Comparison of ENCODE assay signal across 8 cellular contexts in the genomic region with DNA sequence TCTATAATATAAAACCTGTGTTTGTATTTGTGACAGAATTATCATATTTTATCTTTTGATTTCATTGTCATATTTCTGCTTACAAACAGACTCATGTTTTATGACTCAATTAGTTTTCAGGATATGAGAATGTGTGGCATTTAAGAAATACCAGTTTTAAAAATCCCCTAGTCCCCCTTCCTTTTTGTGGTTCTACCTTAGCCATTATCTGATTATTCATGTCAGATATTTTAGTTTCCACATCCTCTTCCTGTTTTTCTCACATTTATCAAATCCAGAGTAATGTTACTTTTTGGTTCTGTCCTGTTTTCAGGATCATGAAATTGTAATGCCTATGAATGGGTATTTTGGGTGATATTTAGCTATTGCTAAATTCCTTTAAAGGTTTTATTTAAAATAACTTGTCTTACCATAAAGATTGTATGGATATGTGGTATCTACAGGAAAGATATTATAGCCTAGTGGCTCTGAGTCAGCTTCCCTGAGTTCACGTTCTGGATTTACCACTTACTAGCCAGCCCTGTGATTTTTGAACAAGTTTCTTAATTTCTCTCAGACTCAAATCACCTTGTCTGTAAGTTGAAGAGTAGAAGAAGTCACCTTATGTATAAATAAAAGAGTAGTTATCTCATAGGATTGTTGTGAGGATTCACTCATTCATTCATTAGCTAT.
DNase-seq lines count a peak whose midpoint lies in the region; ATAC-seq and TF ChIP-seq lines count a peak whose summit lies in the region.
"Not testable (repeated sequence)": the region's sequence is repeated elsewhere in the genome, so short reads cannot be mapped to it uniquely, and the experiment has no call there.

No MANE protein-coding gene starts in this region.

- peak overlapping the region in 7 of 11 experiments; percentile 21 to 60 (median 43); a peak in 8 of 22 replicates for H3K4me2 ChIP-seq in BLaER1 treated with 17β-estradiol and CSF1 and Interleukin-3, amounts not matched to agents 10 nM and 100 nM
- H3K4me2 ChIP-seq in IMR-90 (ENCODE audit: low read depth, low read length) = not testable (repeated sequence)

- not testable (repeated sequence) for H3K18ac ChIP-seq in IMR-90 (ENCODE audit: low read depth, low read length)

- H3K4me3 Mint-ChIP-seq in activated T-cell treated with anti-CD3 and anti-CD28 coated beads, Interleukin-2, amount 50 U/mL, for 24 hours = peak overlapping the region; percentile 52
- not testable (repeated sequence) for H3K4me3 Mint-ChIP-seq in central memory CD8-positive, alpha-beta T cell
- H3K4me3 Mint-ChIP-seq in natural killer cell treated with Interleukin-12 subunit alpha and Interleukin-12 subunit beta and Interleukin-15 and Interleukin-18, amount 100 ng/mL, for 72 hours = peak overlapping the region; percentile 71

- not testable (repeated sequence) for H3K27me3 ChIP-seq in BLaER1 treated with 17β-estradiol and CSF1 and Interleukin-3, amounts not matched to agents 10 nM and 100 nM; IMR-90 (ENCODE audit: control insufficient read depth, insufficient read depth, low read length)

- H3K9me1 ChIP-seq in IMR-90 (ENCODE audit: insufficient read depth, low read length) = not testable (repeated sequence)

- H3K27ac Mint-ChIP-seq in activated T-cell treated with anti-CD3 and anti-CD28 coated beads, Interleukin-2, amount 50 U/mL, for 24 hours = peak overlapping the region; percentile 93
- H3K27ac Mint-ChIP-seq in central memory CD8-positive, alpha-beta T cell (ENCODE audit: low read depth) = peak overlapping the region; percentile 68
- peak overlapping the region; percentile 70 to 86 for H3K27ac Mint-ChIP-seq in natural killer cell treated with Interleukin-12 subunit alpha and Interleukin-12 subunit beta and Interleukin-15 and Interleukin-18, amount 100 ng/mL, for 72 hours

- not testable (repeated sequence) for H3K56ac ChIP-seq in IMR-90 (ENCODE audit: extremely low read depth, insufficient read depth, low read length)

- H3K4me1 ChIP-seq in BLaER1 treated with 17β-estradiol and CSF1 and Interleukin-3, amounts not matched to agents 10 nM and 100 nM = peaks cover 0 to 12% (median 7%) of the 10 kb centered on the region in 10 experiments; a peak in 11 of 20 replicates
- not testable (repeated sequence) for H3K4me1 ChIP-seq in IMR-90 (ENCODE audit: control insufficient read depth, insufficient read depth, low read length)

- POLR2A ChIA-PET in IMR-90 (lab: Charles Lee; ENCODE audit: unreplicated experiment) = not testable (repeated sequence)

- TSS peak; percentile 22 for BruUV-seq in IMR-90 (replicated peaks; lab: Mats Ljungman, UMichigan)

- not testable (repeated sequence) for H4K5ac ChIP-seq in IMR-90 (ENCODE audit: low read depth, low read length)

- H4K91ac ChIP-seq in IMR-90 (ENCODE audit: insufficient read depth, low read depth, low read length) = not testable (repeated sequence)

- H3K9ac ChIP-seq in BLaER1 treated with 17β-estradiol and CSF1 and Interleukin-3, amounts not matched to agents 10 nM and 100 nM = peak overlapping the region in 3 of 11 experiments; percentile 47 to 55 (median 49); a peak in 6 of 22 replicates
- not testable (repeated sequence) for H3K9ac ChIP-seq in IMR-90 (ENCODE audit: low read depth, low read length)

- not testable (repeated sequence) for H2BK20ac ChIP-seq in IMR-90 (ENCODE audit: low read depth, low read length)

- in situ Hi-C loops in IMR-90 (cut with MboI; ENCODE audit: low sequenced_read_pairs) = not testable (repeated sequence)

- peak overlapping the region in 8 of 11 experiments; percentile 36 to 81 (median 64); a peak in 16 of 22 replicates for H3K27ac ChIP-seq in BLaER1 treated with 17β-estradiol and CSF1 and Interleukin-3, amounts not matched to agents 10 nM and 100 nM
- H3K27ac ChIP-seq in IMR-90 (ENCODE audit: insufficient read depth, low read length) = not testable (repeated sequence)

- not testable (repeated sequence) for H3K14ac ChIP-seq in IMR-90 (replicated peaks; ENCODE audit: low read depth, low read length)

- not testable (repeated sequence) for H3K4me3 ChIP-seq in BLaER1 treated with 17β-estradiol and CSF1 and Interleukin-3, amounts not matched to agents 10 nM and 100 nM; IMR-90 (ENCODE audit: insufficient read depth, low read depth, low read length)

- not testable (repeated sequence) for H3K4ac ChIP-seq in IMR-90 (ENCODE audit: low read depth, low read length)

- H2AK9ac ChIP-seq in IMR-90 (replicated peaks; ENCODE audit: low read depth, low read length, poor library complexity) = not testable (repeated sequence)

- H3K79me1 ChIP-seq in IMR-90 (ENCODE audit: low read depth in 1 of 2, low read length in 2 of 2) = not testable (repeated sequence)

- ATAC-seq in GM18520 (IDR thresholded peaks at IDR 0.05; ENCODE audit: unreplicated experiment) (peak; percentile 57), HG02678 (IDR thresholded peaks at IDR 0.05; ENCODE audit: unreplicated experiment) (peak; percentile 60), IMR-90 (ENCODE audit: low read depth) (peak; percentile 16; the same call in 1 of the 2 replicates)
- ATAC-seq in central memory CD8-positive, alpha-beta T cell (replicated peaks; ENCODE audit: extremely low read depth, poor library complexity, severe bottlenecking) = peak; percentile 60
- ATAC-seq in natural killer cell treated with Interleukin-12 subunit alpha and Interleukin-12 subunit beta and Interleukin-15 and Interleukin-18, amount 100 ng/mL, for 72 hours = peak; percentile 72 to 85

- intact Hi-C loops in IMR-90 (cut with micrococcal nuclease) = not testable (repeated sequence)

- H2BK5ac ChIP-seq in IMR-90 (ENCODE audit: low read depth, low read length, poor library complexity, severe bottlenecking) = peak overlapping the region; percentile 86

- peaks cover 39% of the 10 kb centered on the region for H3K36me3 Mint-ChIP-seq in activated T-cell treated with anti-CD3 and anti-CD28 coated beads, Interleukin-2, amount 50 U/mL, for 24 hours (ENCODE audit: low read depth)
- H3K36me3 Mint-ChIP-seq in central memory CD8-positive, alpha-beta T cell (ENCODE audit: insufficient read depth) = peaks cover 27% of the 10 kb centered on the region
- H3K36me3 Mint-ChIP-seq in natural killer cell treated with Interleukin-12 subunit alpha and Interleukin-12 subunit beta and Interleukin-15 and Interleukin-18, amount 100 ng/mL, for 72 hours = peaks cover 17% of the 10 kb centered on the region

- not testable (repeated sequence) for H4K20me1 ChIP-seq in BLaER1 treated with 17β-estradiol and CSF1 and Interleukin-3, amounts not matched to agents 10 nM and 100 nM; IMR-90 (ENCODE audit: insufficient read depth, low read length)

- CTCF ChIA-PET in IMR-90 (lab: Yijun Ruan, JAX) = not testable (repeated sequence)

- not testable (repeated sequence) for H2AK5ac ChIP-seq in IMR-90 (ENCODE audit: low read depth, low read length)

- H3K36me3 ChIP-seq in BLaER1 treated with 17β-estradiol and CSF1 and Interleukin-3, amounts not matched to agents 10 nM and 100 nM = peaks cover 28 to 34% (median 31%) of the 10 kb centered on the region in 11 experiments
- H3K36me3 ChIP-seq in IMR-90 (ENCODE audit: control insufficient read depth, insufficient read depth, low read length) = peaks cover 16% of the 10 kb centered on the region

- DNase-seq in IMR-90; activated T-cell treated with anti-CD3 and anti-CD28 coated beads, Interleukin-2, amount 50 U/mL, for 24 hours; central memory CD8-positive, alpha-beta T cell (ENCODE audit: low spot score in 2 of 2); natural killer cell treated with Interleukin-12 subunit alpha and Interleukin-12 subunit beta and Interleukin-15 and Interleukin-18, amount 100 ng/mL, for 72 hours (ENCODE audit: low spot score): not testable (repeated sequence)
- DNase-seq in RPMI7951 (ENCODE audit: low read depth) = peak; percentile 2

- not testable (repeated sequence) for H2AFZ ChIP-seq in IMR-90 (replicated peaks; ENCODE audit: low read length, poor library complexity)

- H2BK15ac ChIP-seq in IMR-90 (ENCODE audit: low read depth, low read length) = not testable (repeated sequence)

- dilution Hi-C loops in IMR-90 (cut with HindIII; ENCODE audit: low sequenced_read_pairs, unreplicated experiment) = not testable (repeated sequence)

- not testable (repeated sequence) for H3K23ac ChIP-seq in IMR-90 (ENCODE audit: low read depth, low read length)

- TF ChIP-seq CTCF in IMR-90 (conservative IDR thresholded peaks at IDR 0.05; ENCODE audit: low read depth, low read length) = not testable (repeated sequence)

- H3K4me1 Mint-ChIP-seq in activated T-cell treated with anti-CD3 and anti-CD28 coated beads, Interleukin-2, amount 50 U/mL, for 24 hours (ENCODE audit: low read depth) = peaks cover 17% of the 10 kb centered on the region
- H3K4me1 Mint-ChIP-seq in central memory CD8-positive, alpha-beta T cell = peaks cover 10% of the 10 kb centered on the region
- H3K4me1 Mint-ChIP-seq in natural killer cell treated with Interleukin-12 subunit alpha and Interleukin-12 subunit beta and Interleukin-15 and Interleukin-18, amount 100 ng/mL, for 72 hours (ENCODE audit: low read depth in 2 of 2) = peaks cover 7 to 10% of the 10 kb centered on the region in 2 donors

- not testable (repeated sequence) for TF ChIP-seq RAD21 in IMR-90 (IDR thresholded peaks at IDR 0.05; ENCODE audit: low read length)

- not testable (repeated sequence) for H3K27me3 Mint-ChIP-seq in activated T-cell treated with anti-CD3 and anti-CD28 coated beads, Interleukin-2, amount 50 U/mL, for 24 hours; central memory CD8-positive, alpha-beta T cell; natural killer cell treated with Interleukin-12 subunit alpha and Interleukin-12 subunit beta and Interleukin-15 and Interleukin-18, amount 100 ng/mL, for 72 hours

- WGBS in IMR-90 (ENCODE audit: extremely low coverage in 2 of 2, insufficient read length in 1 of 2), 2 experiments = no CpG with 5 or more reads among the region's 1 CpG

- H3K9me3 Mint-ChIP-seq in activated T-cell treated with anti-CD3 and anti-CD28 coated beads, Interleukin-2, amount 50 U/mL, for 24 hours; central memory CD8-positive, alpha-beta T cell; natural killer cell treated with Interleukin-12 subunit alpha and Interleukin-12 subunit beta and Interleukin-15 and Interleukin-18, amount 100 ng/mL, for 72 hours: not testable (repeated sequence)

- not testable (repeated sequence) for H3K9me3 ChIP-seq in BLaER1 treated with 17β-estradiol and CSF1 and Interleukin-3, amounts not matched to agents 10 nM and 100 nM (replicated peaks in 1 of 11); IMR-90 (ENCODE audit: control insufficient read depth, insufficient read depth, low read length)

- not testable (repeated sequence) for H2BK120ac ChIP-seq in IMR-90 (ENCODE audit: low read depth, low read length)

- TF ChIP-seq POLR2A in IMR-90 (IDR thresholded peaks at IDR 0.05; ENCODE audit: low read depth, low read length) = not testable (repeated sequence)

- H4K8ac ChIP-seq in IMR-90 (ENCODE audit: low read depth in 2 of 2, low read length in 2 of 2) = not testable (repeated sequence)

Comparison
In these comparisons a context has a peak if more than half of its experiments do, and no peak if none do; other contexts are left out.
1. ATAC-seq: peak in every context shown above with its lines; median percentile 78 in natural killer cell treated with Interleukin-12 subunit alpha and Interleukin-12 subunit beta and Interleukin-15 and Interleukin-18, amount 100 ng/mL, for 72 hours; 60 in HG02678; 60 in central memory CD8-positive, alpha-beta T cell; 57 in GM18520; 16 in IMR-90.